ENCODE assay signal across 15 cellular contexts in genomic region chr3:123522666-123523412, GRCh38.
DNase-seq lines count a peak whose midpoint lies in the region; ATAC-seq and TF ChIP-seq lines count a peak whose summit lies in the region.
"Had no signal": no experiment of that assay in that cellular context is flagged by ENCODE, and none has a peak within 500 bp of the region (broad histone marks: within the 10 kb centered on the region; RNA-seq: fewer than 3 reads in every experiment).

No MANE protein-coding gene starts in this region.

- no peaks in the 10 kb centered on the region for H3K9me3 ChIP-seq in T-helper 17 cell (ENCODE audit: control insufficient read depth, low read length, poor library complexity, severe bottlenecking)
- no peaks in the 10 kb centered on the region for H3K9me3 ChIP-seq in heart left ventricle
- no peaks in the 10 kb centered on the region for H3K9me3 ChIP-seq in subcutaneous abdominal adipose tissue (ENCODE audit: control insufficient read depth in 5 of 5, low read length in 5 of 5)
- no peaks in the 10 kb centered on the region for H3K9me3 ChIP-seq in PC-3 (ENCODE audit: low read length)
- H3K9me3 ChIP-seq: Peyer's patch had no signal

- CTCF ChIA-PET in activated CD4-positive, alpha-beta T cell treated with anti-CD3 and anti-CD28 coated beads for 36 hours (lab: Charles Lee) = interaction anchor here (0.6 to 1.6 kb wide), 5 partner anchors 11 to 53 kb away, joined by 3 to 4 read pairs (median 4); no protein-coding TSS in a partner anchor
- CTCF ChIA-PET in PC-3 (lab: Charles Lee) = no interaction called here

- H3K27me3 ChIP-seq in heart left ventricle (no peaks in the 10 kb centered on the region), subcutaneous abdominal adipose tissue (ENCODE audit: control insufficient read depth in 5 of 5, insufficient read depth in 4 of 5, low read length in 5 of 5) (no peaks in the 10 kb centered on the region), PC-3 (ENCODE audit: low read length) (no peaks in the 10 kb centered on the region)
- H3K27me3 ChIP-seq: Peyer's patch had no signal

- H3F3A ChIP-seq in PC-3 (ENCODE audit: low read length, unreplicated experiment) = no peaks in the 10 kb centered on the region

- no peaks in the 10 kb centered on the region for H3K27me3 Mint-ChIP-seq in activated CD4-positive, alpha-beta T cell treated with anti-CD3 and anti-CD28 coated beads for 36 hours
- H3K27me3 Mint-ChIP-seq in T-helper 17 cell = no peaks in the 10 kb centered on the region

- no peak overlapping the region for H3K4me3 ChIP-seq in heart left ventricle
- peak overlapping the region in 3 of 5 donors; percentile 23 to 31 (median 26) for H3K4me3 ChIP-seq in subcutaneous abdominal adipose tissue (ENCODE audit: low read depth in 1 of 5, low read length in 5 of 5)
- H3K4me3 ChIP-seq in PC-3 (ENCODE audit: low read length) = no peak overlapping the region
- H3K4me3 ChIP-seq: Peyer's patch had no signal

- intact Hi-C loops in activated CD4-positive, alpha-beta T cell treated with anti-CD3 and anti-CD28 coated beads for 36 hours (cut with DNase I, micrococcal nuclease) = no loop called here
- intact Hi-C loops in heart left ventricle (cut with DNase I) (no loop called here), PC-3 (cut with micrococcal nuclease) (no loop called here)

- no peak overlapping the region for H2AFZ ChIP-seq in PC-3 (ENCODE audit: low read length)

- H3K4me3 Mint-ChIP-seq in activated CD4-positive, alpha-beta T cell treated with anti-CD3 and anti-CD28 coated beads for 36 hours = no peak overlapping the region
- peak overlapping the region; percentile 60 for H3K4me3 Mint-ChIP-seq in T-helper 17 cell

- peaks cover 0 to 30% (median 24%) of the 10 kb centered on the region in 12 donors for H3K4me1 ChIP-seq in heart left ventricle
- peaks cover 5 to 42% (median 32%) of the 10 kb centered on the region in 5 donors for H3K4me1 ChIP-seq in subcutaneous abdominal adipose tissue (ENCODE audit: control insufficient read depth in 5 of 5, insufficient read depth in 5 of 5, low read length in 5 of 5)
- no peaks in the 10 kb centered on the region for H3K4me1 ChIP-seq in PC-3 (ENCODE audit: insufficient read depth, low read length)

- no peaks in the 10 kb centered on the region for H3K9me2 ChIP-seq in PC-3 (replicated peaks; ENCODE audit: low read length)

- TF ChIP-seq POLR2A in heart left ventricle (IDR thresholded peaks at IDR 0.05) = no peak

- peak overlapping the region in 2 of 5 donors; percentile 32 to 51 for H3K9ac ChIP-seq in subcutaneous abdominal adipose tissue (ENCODE audit: low read length in 5 of 5)
- no peak overlapping the region for H3K9ac ChIP-seq in PC-3 (ENCODE audit: low read length)

- TF ChIP-seq CTCF in heart left ventricle (IDR thresholded peaks at IDR 0.05) = no peak
- TF ChIP-seq CTCF in PC-3 (conservative IDR thresholded peaks at IDR 0.05; ENCODE audit: low read depth, low read length) = no peak

- H3K27ac Mint-ChIP-seq in activated CD4-positive, alpha-beta T cell treated with anti-CD3 and anti-CD28 coated beads for 36 hours = peak overlapping the region; percentile 79
- peak overlapping the region; percentile 80 for H3K27ac Mint-ChIP-seq in T-helper 17 cell

- POLR2A ChIA-PET in activated CD4-positive, alpha-beta T cell treated with anti-CD3 and anti-CD28 coated beads for 36 hours (lab: Charles Lee) = interaction anchor here (0.7 kb wide), 1 partner anchor 17 kb away, joined by 3 read pairs; no protein-coding TSS in a partner anchor
- POLR2A ChIA-PET in PC-3 (lab: Charles Lee; ENCODE audit: unreplicated experiment) = no interaction called here

- peaks cover 0 to 29% (median 17%) of the 10 kb centered on the region in 9 donors for H3K36me3 ChIP-seq in heart left ventricle
- H3K36me3 ChIP-seq in subcutaneous abdominal adipose tissue (ENCODE audit: control insufficient read depth in 5 of 5, insufficient read depth in 5 of 5, low read length in 5 of 5) = peaks cover 18 to 39% (median 23%) of the 10 kb centered on the region in 5 donors
- H3K36me3 ChIP-seq in PC-3 (ENCODE audit: low read depth, low read length) = peaks cover 17% of the 10 kb centered on the region

- peaks cover 18% of the 10 kb centered on the region for H3K36me3 Mint-ChIP-seq in activated CD4-positive, alpha-beta T cell treated with anti-CD3 and anti-CD28 coated beads for 36 hours (ENCODE audit: low read depth)
- H3K36me3 Mint-ChIP-seq in T-helper 17 cell (ENCODE audit: low read depth) = peaks cover 14% of the 10 kb centered on the region

- peaks cover 53% of the 10 kb centered on the region for H3K4me1 Mint-ChIP-seq in activated CD4-positive, alpha-beta T cell treated with anti-CD3 and anti-CD28 coated beads for 36 hours
- peaks cover 36% of the 10 kb centered on the region for H3K4me1 Mint-ChIP-seq in T-helper 17 cell

- no peak for DNase-seq in activated CD4-positive, alpha-beta T cell treated with anti-CD3 and anti-CD28 coated beads for 36 hours
- DNase-seq in activated CD4-positive, alpha-beta T cell treated with anti-CD3 and anti-CD28 coated beads, Interleukin-2, amount 50 U/mL, for 48 hours = no peak
- DNase-seq in T-helper 17 cell (no peak), heart left ventricle (peak in 3 of 5 donors; percentile 43 to 64 (median 51)), foreskin melanocyte (no peak), activated gamma-delta T cell treated with Interleukin-2 at 50 U/mL for 16 hours (no peak), PC-3 (no peak)
- DNase-seq: activated CD4-positive, alpha-beta T cell treated with anti-CD3 and anti-CD28 coated beads for 48 hours; foreskin fibroblast; midbrain; NCI-H1436 treated with DMSO at 0.1 percent for 48 hours; small intestine; stimulated activated CD8-positive, alpha-beta memory T cell treated with anti-CD3 and anti-CD28 coated beads, Interleukin-4, amount 100 ng/mL, for 48 hours had no signal

- H3K4me2 ChIP-seq in PC-3 (ENCODE audit: low read length) = no peak overlapping the region

- 61 to 63% (median 62%) methylated on average over 14 of the region's 14 CpGs for WGBS in heart left ventricle, 4 donors

- no peak for ATAC-seq in activated CD4-positive, alpha-beta T cell treated with anti-CD3 and anti-CD28 coated beads for 36 hours
- ATAC-seq in T-helper 17 cell (peak; percentile 18), heart left ventricle (peak; percentile 53 to 73 (median 64)), PC-3 (no peak)

- peak overlapping the region in 5 of 12 donors; percentile 1 to 36 (median 11) for H3K27ac ChIP-seq in heart left ventricle
- peak overlapping the region; percentile 34 for H3K27ac ChIP-seq in subcutaneous abdominal adipose tissue (ENCODE audit: low read depth, low read length)
- no peak overlapping the region for H3K27ac ChIP-seq in PC-3 (ENCODE audit: low read length)

- no peaks in the 10 kb centered on the region for H3K9me3 Mint-ChIP-seq in activated CD4-positive, alpha-beta T cell treated with anti-CD3 and anti-CD28 coated beads for 36 hours (ENCODE audit: low read depth)

- H3K79me2 ChIP-seq in PC-3 (ENCODE audit: low read length) = no peaks in the 10 kb centered on the region

- no TSS peak for BruUV-seq in PC-3 (replicated peaks; lab: Mats Ljungman, UMichigan)

- H4K20me1 ChIP-seq in PC-3 (ENCODE audit: low read length) = no peaks in the 10 kb centered on the region

Comparison
In these comparisons a context has a peak if more than half of its experiments do, and no peak if none do; other contexts are left out.
1. ATAC-seq: peak in T-helper 17 cell (single experiment) and heart left ventricle (4 of 4); none in activated CD4-positive, alpha-beta T cell treated with anti-CD3 and anti-CD28 coated beads for 36 hours (single experiment) and PC-3 (single experiment).
2. DNase-seq: peak in heart left ventricle (3 of 5); none in activated CD4-positive, alpha-beta T cell treated with anti-CD3 and anti-CD28 coated beads for 36 hours (single experiment), activated CD4-positive, alpha-beta T cell treated with anti-CD3 and anti-CD28 coated beads, Interleukin-2, amount 50 U/mL, for 48 hours (0 of 2), T-helper 17 cell (0 of 3), foreskin melanocyte (single experiment), activated gamma-delta T cell treated with Interleukin-2 at 50 U/mL for 16 hours (single experiment) and PC-3 (single experiment).
3. H3K4me3 ChIP-seq: peak in subcutaneous abdominal adipose tissue (3 of 5); none in heart left ventricle (0 of 12) and PC-3 (single experiment).